ENCODE assay signal across 14 cellular contexts in the genomic region with DNA sequence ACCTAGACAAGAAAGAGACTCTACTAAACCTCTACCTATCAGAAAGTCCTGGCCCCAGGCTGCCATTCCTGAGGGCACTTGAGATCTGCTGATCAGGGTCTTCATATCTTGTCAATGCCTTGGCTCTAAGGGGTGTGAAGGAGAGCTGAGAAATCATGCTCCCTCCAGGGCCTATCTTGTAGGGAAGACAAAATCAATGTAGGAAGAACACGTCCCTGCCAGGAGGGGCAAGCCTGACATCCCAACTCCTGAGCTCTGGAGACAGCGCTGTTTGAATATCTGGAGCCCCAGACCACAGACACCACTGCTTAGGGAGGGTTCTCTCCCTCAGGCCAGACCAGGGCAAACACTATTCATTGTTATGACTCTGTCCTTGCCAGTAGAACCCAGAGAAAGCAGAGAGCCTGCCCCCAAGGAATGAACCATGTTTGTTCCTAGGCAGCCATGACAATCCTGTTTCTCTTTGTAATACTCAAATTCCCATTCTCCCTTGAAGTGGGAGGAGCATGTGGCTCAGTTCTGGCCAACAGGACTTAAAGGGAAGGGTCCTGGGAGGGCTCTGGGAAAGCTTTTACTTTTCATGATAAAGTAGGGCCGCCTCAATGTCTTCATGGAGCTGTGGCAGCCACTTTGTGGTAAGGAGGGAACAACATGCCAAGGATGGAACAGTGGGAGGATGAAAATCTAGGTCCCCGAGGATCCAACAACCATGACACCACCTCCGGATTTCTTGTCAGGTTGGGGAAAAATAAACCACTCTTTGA. TPM values are rescaled to one million over a fixed set of nuclear protein-coding genes. Genes with fewer than 3 reads are reported as not detected.
DNase-seq lines count a peak whose midpoint lies in the region; ATAC-seq and TF ChIP-seq lines count a peak whose summit lies in the region.
"Had no signal": no experiment of that assay in that cellular context is flagged by ENCODE, and none has a peak within 500 bp of the region (broad histone marks: within the 10 kb centered on the region; RNA-seq: fewer than 3 reads in every experiment).

No MANE protein-coding gene starts in this region.

- CTCF ChIA-PET in activated CD4-positive, alpha-beta memory T cell treated with anti-CD3 and anti-CD28 coated beads, Interleukin-2, amount 10 ng/mL, durations not matched to agents 7 days and 5 days (lab: Charles Lee) = interaction anchor here (1.8 kb wide), 1 partner anchor 109 kb away, joined by 5 read pairs; no protein-coding TSS in a partner anchor
- CTCF ChIA-PET in activated CD4-positive, alpha-beta memory T cell treated with anti-CD3 and anti-CD28 coated beads for 36 hours (lab: Charles Lee) = interaction anchor here (0.8 kb wide), 1 partner anchor 108 kb away, joined by 3 read pairs; no protein-coding TSS in a partner anchor
- CTCF ChIA-PET in IMR-90 (lab: Yijun Ruan, JAX) = interaction anchor here (0.5 kb wide), 1 partner anchor 13 kb away, joined by 3 read pairs; no protein-coding TSS in a partner anchor

- H2BK120ac ChIP-seq in IMR-90 (ENCODE audit: low read depth, low read length) = no peak overlapping the region

- H3K4me3 ChIP-seq in IMR-90 (ENCODE audit: insufficient read depth, low read depth, low read length) = no peak overlapping the region
- H3K4me3 ChIP-seq in parathyroid adenoma (ENCODE audit: low read depth, low read length) = no peak overlapping the region
- no peak overlapping the region for H3K4me3 ChIP-seq in left lung
- H3K4me3 ChIP-seq: ovary, Peyer's patch had no signal

- H3K27me3 Mint-ChIP-seq in activated CD4-positive, alpha-beta memory T cell treated with anti-CD3 and anti-CD28 coated beads, Interleukin-2, amount 10 ng/mL, durations not matched to agents 7 days and 5 days = peaks cover 2% of the 10 kb centered on the region
- no peaks in the 10 kb centered on the region for H3K27me3 Mint-ChIP-seq in activated CD4-positive, alpha-beta memory T cell treated with anti-CD3 and anti-CD28 coated beads for 36 hours
- no peaks in the 10 kb centered on the region for H3K27me3 Mint-ChIP-seq in central memory CD8-positive, alpha-beta T cell
- H3K27me3 Mint-ChIP-seq: stimulated activated naive CD8-positive, alpha-beta T cell treated with anti-CD3 and anti-CD28 coated beads, Interleukin-15, amount 100 ng/mL, for 72 hours had no signal

- H4K8ac ChIP-seq in IMR-90 (ENCODE audit: low read depth in 2 of 2, low read length in 2 of 2) = no peak overlapping the region

- no peak overlapping the region for H3K14ac ChIP-seq in IMR-90 (replicated peaks; ENCODE audit: low read depth, low read length)

- no peak for TF ChIP-seq POLR2A in IMR-90 (IDR thresholded peaks at IDR 0.05; ENCODE audit: low read depth, low read length)

- H3K56ac ChIP-seq in IMR-90 (ENCODE audit: extremely low read depth, insufficient read depth, low read length) = no peak overlapping the region

- H3K4me1 Mint-ChIP-seq in activated CD4-positive, alpha-beta memory T cell treated with anti-CD3 and anti-CD28 coated beads, Interleukin-2, amount 10 ng/mL, durations not matched to agents 7 days and 5 days = peaks cover 27% of the 10 kb centered on the region
- H3K4me1 Mint-ChIP-seq in activated CD4-positive, alpha-beta memory T cell treated with anti-CD3 and anti-CD28 coated beads for 36 hours (ENCODE audit: low read depth) = peaks cover 27% of the 10 kb centered on the region
- H3K4me1 Mint-ChIP-seq in central memory CD8-positive, alpha-beta T cell = peaks cover 33% of the 10 kb centered on the region

- peaks cover 0 to 18% of the 10 kb centered on the region in 2 experiments; a peak in 2 of 4 replicates for H3K79me1 ChIP-seq in IMR-90 (ENCODE audit: low read depth in 1 of 2, low read length in 2 of 2)

- in situ Hi-C loops in IMR-90 (cut with MboI; ENCODE audit: low sequenced_read_pairs) = no loop called here

- no peak overlapping the region for H2BK20ac ChIP-seq in IMR-90 (ENCODE audit: low read depth, low read length)

- no peak for TF ChIP-seq CTCF in IMR-90 (conservative IDR thresholded peaks at IDR 0.05; ENCODE audit: low read depth, low read length)
- TF ChIP-seq CTCF in parathyroid adenoma (IDR thresholded peaks at IDR 0.05) = no peak
- no peak for TF ChIP-seq CTCF in left lung (IDR thresholded peaks at IDR 0.05)

- no peak overlapping the region for H3K18ac ChIP-seq in IMR-90 (ENCODE audit: low read depth, low read length)

- no peak overlapping the region for H3K27ac Mint-ChIP-seq in activated CD4-positive, alpha-beta memory T cell treated with anti-CD3 and anti-CD28 coated beads, Interleukin-2, amount 10 ng/mL, durations not matched to agents 7 days and 5 days
- H3K27ac Mint-ChIP-seq in activated CD4-positive, alpha-beta memory T cell treated with anti-CD3 and anti-CD28 coated beads for 36 hours = no peak overlapping the region
- H3K27ac Mint-ChIP-seq in central memory CD8-positive, alpha-beta T cell (ENCODE audit: low read depth) = no peak overlapping the region

- H2BK5ac ChIP-seq in IMR-90 (ENCODE audit: low read depth, low read length, poor library complexity, severe bottlenecking) = no peak overlapping the region

- peaks cover 7% of the 10 kb centered on the region for H3K4me1 ChIP-seq in IMR-90 (ENCODE audit: control insufficient read depth, insufficient read depth, low read length)
- peaks cover 21% of the 10 kb centered on the region for H3K4me1 ChIP-seq in parathyroid adenoma
- peaks cover 15 to 45% of the 10 kb centered on the region in 2 donors for H3K4me1 ChIP-seq in left lung

- intact Hi-C loops in activated CD4-positive, alpha-beta memory T cell treated with anti-CD3 and anti-CD28 coated beads for 36 hours (cut with micrococcal nuclease) = no loop called here
- intact Hi-C loops in IMR-90 (cut with micrococcal nuclease) (no loop called here), left lung (cut with DNase I) (no loop called here)

- peaks cover 28% of the 10 kb centered on the region for H4K20me1 ChIP-seq in IMR-90 (ENCODE audit: insufficient read depth, low read length)

- no peak overlapping the region for H2AK9ac ChIP-seq in IMR-90 (replicated peaks; ENCODE audit: low read depth, low read length, poor library complexity)

- DNase-seq in activated CD4-positive, alpha-beta memory T cell treated with anti-CD3 and anti-CD28 coated beads, Interleukin-2, amount 10 ng/mL, durations not matched to agents 7 days and 5 days = no peak
- no peak for DNase-seq in activated CD4-positive, alpha-beta memory T cell treated with anti-CD3 and anti-CD28 coated beads for 36 hours
- no peak for DNase-seq in IMR-90
- DNase-seq in central memory CD8-positive, alpha-beta T cell (ENCODE audit: low spot score in 2 of 2) = no peak
- no peak for DNase-seq in left lung
- DNase-seq: activated naive CD4-positive, alpha-beta T cell treated with Interleukin-2 at 50 U/mL for 16 hours; foreskin keratinocyte; NCI-H526 treated with DMSO at 0.1 percent for 48 hours; ovary; Peyer's patch; stimulated activated naive CD8-positive, alpha-beta T cell treated with anti-CD3 and anti-CD28 coated beads, Interleukin-15, amount 100 ng/mL, for 72 hours had no signal

- H2AK5ac ChIP-seq in IMR-90 (ENCODE audit: low read depth, low read length) = no peak overlapping the region

- H3K4me3 Mint-ChIP-seq in activated CD4-positive, alpha-beta memory T cell treated with anti-CD3 and anti-CD28 coated beads, Interleukin-2, amount 10 ng/mL, durations not matched to agents 7 days and 5 days = peak overlapping the region; percentile 28
- H3K4me3 Mint-ChIP-seq in activated CD4-positive, alpha-beta memory T cell treated with anti-CD3 and anti-CD28 coated beads for 36 hours = no peak overlapping the region
- peak overlapping the region; percentile 33 for H3K4me3 Mint-ChIP-seq in central memory CD8-positive, alpha-beta T cell

- BruUV-seq in IMR-90 (replicated peaks; lab: Mats Ljungman, UMichigan) = no TSS peak

- ATAC-seq in IMR-90 (ENCODE audit: low read depth) (no peak), GM21423 (IDR thresholded peaks at IDR 0.05; ENCODE audit: unreplicated experiment) (no peak), left lung (no peak), GM19455 (IDR thresholded peaks at IDR 0.05; ENCODE audit: unreplicated experiment) (no peak)
- ATAC-seq in central memory CD8-positive, alpha-beta T cell (replicated peaks; ENCODE audit: extremely low read depth, poor library complexity, severe bottlenecking) = no peak
- ATAC-seq: foreskin keratinocyte; stimulated activated naive CD8-positive, alpha-beta T cell treated with anti-CD3 and anti-CD28 coated beads, Interleukin-15, amount 100 ng/mL, for 72 hours had no signal

- H3K4me2 ChIP-seq in IMR-90 (ENCODE audit: low read depth, low read length) (no peak overlapping the region), parathyroid adenoma (ENCODE audit: low read length) (no peak overlapping the region)

- H3K36me3 ChIP-seq in IMR-90 (ENCODE audit: control insufficient read depth, insufficient read depth, low read length) = no peaks in the 10 kb centered on the region
- no peaks in the 10 kb centered on the region for H3K36me3 ChIP-seq in parathyroid adenoma (ENCODE audit: control insufficient read depth, insufficient read depth, low read length)
- no peaks in the 10 kb centered on the region for H3K36me3 ChIP-seq in left lung
- H3K36me3 ChIP-seq: ovary, Peyer's patch had no signal

- H3K9ac ChIP-seq in IMR-90 (ENCODE audit: low read depth, low read length) = no peak overlapping the region
- H3K9ac ChIP-seq in parathyroid adenoma = no peak overlapping the region

- peaks cover 8% of the 10 kb centered on the region; the same call in 1 of the 2 replicates for H3K9me1 ChIP-seq in IMR-90 (ENCODE audit: insufficient read depth, low read length)

- WGBS in IMR-90 (ENCODE audit: extremely low coverage in 2 of 2, insufficient read length in 1 of 2), 2 experiments = 17% methylated on average over 1 of the region's 5 CpGs; no CpG with 5 or more reads in 1 of the 2 experiments

- H2AFZ ChIP-seq in IMR-90 (replicated peaks; ENCODE audit: low read length, poor library complexity) = peak overlapping the region; percentile 64
- peak overlapping the region; percentile 71 for H2AFZ ChIP-seq in parathyroid adenoma

- H3K27ac ChIP-seq in IMR-90 (ENCODE audit: insufficient read depth, low read length) (no peak overlapping the region), parathyroid adenoma (peak overlapping the region; percentile 48), left lung (no peak overlapping the region)
- H3K27ac ChIP-seq: foreskin keratinocyte, ovary, Peyer's patch had no signal

- no peaks in the 10 kb centered on the region for H3K9me3 Mint-ChIP-seq in activated CD4-positive, alpha-beta memory T cell treated with anti-CD3 and anti-CD28 coated beads, Interleukin-2, amount 10 ng/mL, durations not matched to agents 7 days and 5 days
- no peaks in the 10 kb centered on the region for H3K9me3 Mint-ChIP-seq in activated CD4-positive, alpha-beta memory T cell treated with anti-CD3 and anti-CD28 coated beads for 36 hours
- no peaks in the 10 kb centered on the region for H3K9me3 Mint-ChIP-seq in central memory CD8-positive, alpha-beta T cell
- H3K9me3 Mint-ChIP-seq: stimulated activated naive CD8-positive, alpha-beta T cell treated with anti-CD3 and anti-CD28 coated beads, Interleukin-15, amount 100 ng/mL, for 72 hours had no signal

- dilution Hi-C loops in IMR-90 (cut with HindIII; ENCODE audit: low sequenced_read_pairs, unreplicated experiment) = no loop called here

- TF ChIP-seq RAD21 in IMR-90 (IDR thresholded peaks at IDR 0.05; ENCODE audit: low read length) = no peak

- peaks cover 13% of the 10 kb centered on the region for H3K36me3 Mint-ChIP-seq in activated CD4-positive, alpha-beta memory T cell treated with anti-CD3 and anti-CD28 coated beads, Interleukin-2, amount 10 ng/mL, durations not matched to agents 7 days and 5 days (ENCODE audit: low read depth)
- peaks cover 8% of the 10 kb centered on the region for H3K36me3 Mint-ChIP-seq in activated CD4-positive, alpha-beta memory T cell treated with anti-CD3 and anti-CD28 coated beads for 36 hours
- peaks cover 19% of the 10 kb centered on the region for H3K36me3 Mint-ChIP-seq in central memory CD8-positive, alpha-beta T cell (ENCODE audit: insufficient read depth)

- H2BK15ac ChIP-seq in IMR-90 (ENCODE audit: low read depth, low read length) = no peak overlapping the region

- no peak overlapping the region for H3K23ac ChIP-seq in IMR-90 (ENCODE audit: low read depth, low read length)

- no peak overlapping the region for H4K5ac ChIP-seq in IMR-90 (ENCODE audit: low read depth, low read length)

- no peaks in the 10 kb centered on the region for H3K9me3 ChIP-seq in IMR-90 (ENCODE audit: control insufficient read depth, insufficient read depth, low read length)
- H3K9me3 ChIP-seq in parathyroid adenoma (ENCODE audit: control insufficient read depth, low read length) = no peaks in the 10 kb centered on the region
- H3K9me3 ChIP-seq in left lung = no peaks in the 10 kb centered on the region
- H3K9me3 ChIP-seq: ovary, Peyer's patch had no signal

- H3K4ac ChIP-seq in IMR-90 (ENCODE audit: low read depth, low read length) = no peak overlapping the region

- H4K91ac ChIP-seq in IMR-90 (ENCODE audit: insufficient read depth, low read depth, low read length) = no peak overlapping the region

- H3K79me2 ChIP-seq in parathyroid adenoma = peaks cover 31% of the 10 kb centered on the region

- POLR2A ChIA-PET in activated CD4-positive, alpha-beta memory T cell treated with anti-CD3 and anti-CD28 coated beads, Interleukin-2, amount 10 ng/mL, durations not matched to agents 7 days and 5 days (lab: Charles Lee) = interaction anchor here (1.0 to 3.5 kb wide), 3 partner anchors 15 to 42 kb away, joined by 3 to 22 read pairs (median 3); partner anchors contain the start of gene DDRGK1
- POLR2A ChIA-PET in activated CD4-positive, alpha-beta memory T cell treated with anti-CD3 and anti-CD28 coated beads for 36 hours (lab: Charles Lee) = interaction anchor here (0.6 kb wide), 1 partner anchor 11 kb away, joined by 3 read pairs; no protein-coding TSS in a partner anchor
- POLR2A ChIA-PET in IMR-90 (lab: Charles Lee; ENCODE audit: unreplicated experiment) = no interaction called here

- H3K27me3 ChIP-seq in IMR-90 (ENCODE audit: control insufficient read depth, insufficient read depth, low read length) = no peaks in the 10 kb centered on the region
- no peaks in the 10 kb centered on the region for H3K27me3 ChIP-seq in parathyroid adenoma (ENCODE audit: control insufficient read depth, insufficient read depth, low read length)
- peaks cover 0 to 8% of the 10 kb centered on the region in 2 donors for H3K27me3 ChIP-seq in left lung
- H3K27me3 ChIP-seq: foreskin keratinocyte, ovary, Peyer's patch had no signal

RNA-seq across cellular contexts. Expression of gene FASTKD5, which starts 1.8 kb away (rescaled TPM):
- total RNA-seq in activated CD4-positive, alpha-beta memory T cell treated with anti-CD3 and anti-CD28 coated beads, Interleukin-2, amount 10 ng/mL, durations not matched to agents 7 days and 5 days = 10 to 100 TPM; 20.1 to 20.8 TPM
- total RNA-seq in activated CD4-positive, alpha-beta memory T cell treated with anti-CD3 and anti-CD28 coated beads for 36 hours = 10 to 100 TPM; 20.8 to 22.8 TPM
- total RNA-seq in IMR-90 (2012; rRNA removed) (18.6 and 22.8 TPM in 2 replicates), left lung (10 to 100 TPM; 17.3 to 19.0 TPM)
- 10.1 and 11.0 TPM in 2 replicates for polyA plus RNA-seq in IMR-90 (2012; rRNA removed)
- 3.7 and 4.8 TPM in 2 replicates for polyA plus RNA-seq in IMR-90 (2012; cell fraction: cytosol; rRNA removed)
- polyA plus RNA-seq in IMR-90 (2012; cell fraction: nucleus; rRNA removed; ENCODE audit: low replicate concordance) = 2.7 and 11.3 TPM in 2 replicates

RNA-seq across cellular contexts. Expression of gene UBOX5, which starts 1.8 kb away (rescaled TPM):
- total RNA-seq in activated CD4-positive, alpha-beta memory T cell treated with anti-CD3 and anti-CD28 coated beads, Interleukin-2, amount 10 ng/mL, durations not matched to agents 7 days and 5 days = 10 to 100 TPM in 1 of 2 experiments, 1 to 10 TPM in 1; 8.4 to 10.7 TPM
- 1 to 10 TPM; 5.8 to 7.0 TPM for total RNA-seq in activated CD4-positive, alpha-beta memory T cell treated with anti-CD3 and anti-CD28 coated beads for 36 hours
- total RNA-seq in IMR-90 (2012; rRNA removed) (3.6 and 3.8 TPM in 2 replicates), left lung (1 to 10 TPM; 5.2 TPM)
- 4.8 and 4.9 TPM in 2 replicates for polyA plus RNA-seq in IMR-90 (2012; rRNA removed)
- polyA plus RNA-seq in IMR-90 (2012; cell fraction: cytosol; rRNA removed) = 2.7 and 3.9 TPM in 2 replicates
- 3.6 and 6.0 TPM in 2 replicates for polyA plus RNA-seq in IMR-90 (2012; cell fraction: nucleus; rRNA removed; ENCODE audit: low replicate concordance)

RNA-seq across cellular contexts. Expression of gene LZTS3, which starts 11.9 kb away (rescaled TPM):
- total RNA-seq in activated CD4-positive, alpha-beta memory T cell treated with anti-CD3 and anti-CD28 coated beads, Interleukin-2, amount 10 ng/mL, durations not matched to agents 7 days and 5 days = 1 to 10 TPM in 1 of 2 experiments, under 1 TPM in 1; 0.90 to 1.0 TPM
- 1 to 10 TPM; 1.4 to 1.5 TPM for total RNA-seq in activated CD4-positive, alpha-beta memory T cell treated with anti-CD3 and anti-CD28 coated beads for 36 hours
- total RNA-seq in IMR-90 (2012; rRNA removed) (1.4 TPM in 2 replicates), left lung (10 to 100 TPM; 12.3 to 21.0 TPM)
- polyA plus RNA-seq in IMR-90 (2012; rRNA removed) = 3.2 and 3.7 TPM in 2 replicates
- polyA plus RNA-seq in IMR-90 (2012; cell fraction: cytosol; rRNA removed) = 3.2 and 5.4 TPM in 2 replicates
- 5.6 and 11.2 TPM in 2 replicates for polyA plus RNA-seq in IMR-90 (2012; cell fraction: nucleus; rRNA removed; ENCODE audit: low replicate concordance)

RNA-seq across cellular contexts. Expression of gene DDRGK1, which starts 43.0 kb away (rescaled TPM):
- total RNA-seq in activated CD4-positive, alpha-beta memory T cell treated with anti-CD3 and anti-CD28 coated beads, Interleukin-2, amount 10 ng/mL, durations not matched to agents 7 days and 5 days = 10 to 100 TPM; 66.6 to 68.3 TPM
- total RNA-seq in activated CD4-positive, alpha-beta memory T cell treated with anti-CD3 and anti-CD28 coated beads for 36 hours = 10 to 100 TPM; 72.1 to 76.8 TPM
- 12.2 and 20.6 TPM in 2 replicates for total RNA-seq in IMR-90 (2012; rRNA removed)
- 29.6 and 33.1 TPM in 2 replicates for polyA plus RNA-seq in IMR-90 (2012; rRNA removed)
- 31.0 and 41.4 TPM in 2 replicates for polyA plus RNA-seq in IMR-90 (2012; cell fraction: cytosol; rRNA removed)
- polyA plus RNA-seq in IMR-90 (2012; cell fraction: nucleus; rRNA removed; ENCODE audit: low replicate concordance) = 27.9 and 35.2 TPM in 2 replicates
- 100 to 1,000 TPM in 1 of 2 donors, 10 to 100 TPM in 1; 83.9 to 107 TPM for total RNA-seq in left lung

RNA-seq across cellular contexts. Expression of gene ITPA, which starts 47.8 kb away (rescaled TPM):
- 10 to 100 TPM; 42.3 to 49.2 TPM for total RNA-seq in activated CD4-positive, alpha-beta memory T cell treated with anti-CD3 and anti-CD28 coated beads, Interleukin-2, amount 10 ng/mL, durations not matched to agents 7 days and 5 days
- 10 to 100 TPM; 54.0 to 56.2 TPM for total RNA-seq in activated CD4-positive, alpha-beta memory T cell treated with anti-CD3 and anti-CD28 coated beads for 36 hours
- total RNA-seq in IMR-90 (2012; rRNA removed) (28.6 and 32.4 TPM in 2 replicates), left lung (10 to 100 TPM; 45.7 to 48.0 TPM)
- 49.0 and 52.6 TPM in 2 replicates for polyA plus RNA-seq in IMR-90 (2012; rRNA removed)
- polyA plus RNA-seq in IMR-90 (2012; cell fraction: cytosol; rRNA removed) = 54.1 and 68.7 TPM in 2 replicates
- polyA plus RNA-seq in IMR-90 (2012; cell fraction: nucleus; rRNA removed; ENCODE audit: low replicate concordance) = 51.4 and 69.9 TPM in 2 replicates
